ENCODE assay signal across 8 cellular contexts in genomic region chr6:69232506-69233194, GRCh38.
DNase-seq lines count a peak whose midpoint lies in the region; ATAC-seq, FAIRE-seq and TF ChIP-seq lines count a peak whose summit lies in the region.

No MANE protein-coding gene starts in this region.

- WGBS in K562 (ENCODE audit: insufficient coverage, low coverage, missing lambda C conversion rate): under 1% methylated on average over 24 of the region's 24 CpGs
- no CpG with 5 or more reads among the region's 24 CpGs for WGBS in iPS DF 6.9 (ENCODE audit: insufficient coverage, insufficient read length)
- 11% methylated on average over 24 of the region's 24 CpGs for WGBS in smooth muscle cell (ENCODE audit: low lambda C conversion rate)

- H3K27ac ChIP-seq in K562 (ENCODE audit: extremely low read depth, low read depth, low read length) (no peak overlapping the region), iPS DF 6.9 (ENCODE audit: low read length) (no peak overlapping the region), smooth muscle cell (ENCODE audit: low read depth) (no peak overlapping the region)

- TF ChIP-seq EP300 in K562 (IDR thresholded peaks at IDR 0.05; ENCODE audit: low read length): no peak

- intact Hi-C loops in K562 (cut with micrococcal nuclease): no loop called here

- H3K9ac ChIP-seq in K562 (ENCODE audit: insufficient read depth in 1 of 2, low read depth in 2 of 2, low read length in 2 of 2): no peak overlapping the region
- no peak overlapping the region for H3K9ac ChIP-seq in smooth muscle cell (ENCODE audit: low read depth)

- POLR2A ChIA-PET in K562 (lab: Yijun Ruan, JAX): interaction anchor here (0.6 to 1.0 kb wide), 3 partner anchors 10 to 95 kb away, joined by 3 to 4 read pairs (median 4); no protein-coding TSS in a partner anchor

- H3K9me3 ChIP-seq in K562 (replicated peaks; ENCODE audit: control insufficient read depth, insufficient read depth, low read depth, low read length): no peaks in the 10 kb centered on the region
- H3K9me3 ChIP-seq in iPS DF 6.9 (ENCODE audit: control insufficient read depth, insufficient read depth, low read length): no peaks in the 10 kb centered on the region
- H3K9me3 ChIP-seq in smooth muscle cell (replicated peaks; ENCODE audit: low read depth): no peaks in the 10 kb centered on the region

- no peak overlapping the region for H3K4me3 ChIP-seq in K562
- H3K4me3 ChIP-seq in iPS DF 6.9 (ENCODE audit: low read length): no peak overlapping the region
- no peak overlapping the region for H3K4me3 ChIP-seq in smooth muscle cell

- H3K9me1 ChIP-seq in K562 (ENCODE audit: control insufficient read depth, insufficient read depth, low read length): no peaks in the 10 kb centered on the region

- no peak for FAIRE-seq in K562 (lab: Jason Lieb, UNC)

- no peaks in the 10 kb centered on the region for H3K27me3 ChIP-seq in K562 (ENCODE audit: control insufficient read depth in 2 of 2, insufficient read depth in 2 of 2, low read length in 2 of 2)
- no peaks in the 10 kb centered on the region for H3K27me3 ChIP-seq in iPS DF 6.9 (ENCODE audit: control insufficient read depth, insufficient read depth, low read length)
- H3K27me3 ChIP-seq in smooth muscle cell (ENCODE audit: low read depth): no peaks in the 10 kb centered on the region

- no peaks in the 10 kb centered on the region for H3F3A ChIP-seq in smooth muscle cell (ENCODE audit: low read depth)

- TF ChIP-seq CTCF in K562 (IDR thresholded peaks at IDR 0.05 in 2 of 3, conservative IDR thresholded peaks at IDR 0.05 in 1 of 3; ENCODE audit: insufficient read depth in 2 of 3, low read depth in 1 of 3, low read length in 3 of 3) (no peak), smooth muscle cell (IDR thresholded peaks at IDR 0.05; ENCODE audit: borderline replicate concordance, insufficient read depth, poor library complexity, severe bottlenecking) (no peak)

- CTCF ChIA-PET in K562 (lab: Yijun Ruan, JAX; ENCODE audit: low intra/inter-chr PET ratio): interaction anchor here (0.7 kb wide), 1 partner anchor 1379 kb away, joined by 3 read pairs; no protein-coding TSS in a partner anchor

- H3K36me3 ChIP-seq in K562 (ENCODE audit: control insufficient read depth, insufficient read depth, low read length) (no peaks in the 10 kb centered on the region), iPS DF 6.9 (ENCODE audit: control insufficient read depth, insufficient read depth, low read length) (no peaks in the 10 kb centered on the region), smooth muscle cell (ENCODE audit: low read depth) (no peaks in the 10 kb centered on the region)

- TF ChIP-seq POLR2A in K562 (conservative IDR thresholded peaks at IDR 0.05): no peak

- peak; percentile 79 for DNase-seq in DMS 273 (lab: John Stamatoyannopoulos, UW; ENCODE audit: unreplicated experiment)
- peak; percentile 81 for DNase-seq in RPMI8226
- peak; percentile 46 to 72 (median 52) for DNase-seq in K562 (ENCODE audit: extremely low read depth in 1 of 4, low spot score in 3 of 4)
- peak; percentile 57 for DNase-seq in iPS DF 6.9 (ENCODE audit: low read depth, low spot score)
- peak; percentile 54 for DNase-seq in smooth muscle cell (lab: John Stamatoyannopoulos, UW; ENCODE audit: unreplicated experiment)
- DNase-seq in NCI-H446 (lab: John Stamatoyannopoulos, UW): no peak

- in situ Hi-C loops in K562 (cut with MboI): no loop called here

- no peak for TF ChIP-seq RAD21 in K562 (CRISPR knock-in tag; conservative IDR thresholded peaks at IDR 0.05 in 1 of 2, IDR thresholded peaks at IDR 0.05 in 1 of 2)

- BruUV-seq in K562 (replicated peaks; lab: Mats Ljungman, UMichigan): no TSS peak

- H3K4me2 ChIP-seq in K562 (ENCODE audit: insufficient read depth, low read length) (no peak overlapping the region), smooth muscle cell (no peak overlapping the region)

- ATAC-seq in GM21367 (IDR thresholded peaks at IDR 0.05; ENCODE audit: unreplicated experiment): peak; percentile 95
- peak; percentile 90 for ATAC-seq in HG03571 (IDR thresholded peaks at IDR 0.05; ENCODE audit: unreplicated experiment)
- peak; percentile 98 for ATAC-seq in K562

- H4K20me1 ChIP-seq in K562 (replicated peaks; ENCODE audit: control insufficient read depth, insufficient read depth, low read length): peaks cover 4% of the 10 kb centered on the region; the same call in 1 of the 2 replicates
- no peaks in the 10 kb centered on the region for H4K20me1 ChIP-seq in smooth muscle cell (ENCODE audit: low read depth)

- H3K4me1 ChIP-seq in K562 (replicated peaks in 1 of 2; ENCODE audit: control insufficient read depth in 2 of 2, insufficient read depth in 2 of 2, low read length in 2 of 2) (no peaks in the 10 kb centered on the region), iPS DF 6.9 (ENCODE audit: control insufficient read depth, insufficient read depth, low read length) (peaks cover 2% of the 10 kb centered on the region), smooth muscle cell (ENCODE audit: low read depth) (no peaks in the 10 kb centered on the region)

- no peak overlapping the region for H2AFZ ChIP-seq in K562 (ENCODE audit: low read depth, low read length)
- no peak overlapping the region for H2AFZ ChIP-seq in smooth muscle cell (ENCODE audit: low read depth)

- H3K79me2 ChIP-seq in K562 (ENCODE audit: control insufficient read depth, insufficient read depth, low read length) (no peaks in the 10 kb centered on the region), smooth muscle cell (ENCODE audit: low read depth) (no peaks in the 10 kb centered on the region)

TF ChIP-seq in K562, 482 proteins besides CTCF, POLR2A, EP300 and RAD21 (continues in another document):
- no peak for TF ChIP-seq EGR1 (conservative IDR thresholded peaks at IDR 0.05)
- TF ChIP-seq IRF9 (tag; IDR thresholded peaks at IDR 0.05): no peak
- TF ChIP-seq TFAP4 (CRISPR knock-in tag; IDR thresholded peaks at IDR 0.05; ENCODE audit: borderline replicate concordance): peak; percentile 44; the same call in 1 of the 2 replicates
- no peak for TF ChIP-seq ZNF668 (CRISPR knock-in tag; IDR thresholded peaks at IDR 0.05)
- TF ChIP-seq, protein P1, sequence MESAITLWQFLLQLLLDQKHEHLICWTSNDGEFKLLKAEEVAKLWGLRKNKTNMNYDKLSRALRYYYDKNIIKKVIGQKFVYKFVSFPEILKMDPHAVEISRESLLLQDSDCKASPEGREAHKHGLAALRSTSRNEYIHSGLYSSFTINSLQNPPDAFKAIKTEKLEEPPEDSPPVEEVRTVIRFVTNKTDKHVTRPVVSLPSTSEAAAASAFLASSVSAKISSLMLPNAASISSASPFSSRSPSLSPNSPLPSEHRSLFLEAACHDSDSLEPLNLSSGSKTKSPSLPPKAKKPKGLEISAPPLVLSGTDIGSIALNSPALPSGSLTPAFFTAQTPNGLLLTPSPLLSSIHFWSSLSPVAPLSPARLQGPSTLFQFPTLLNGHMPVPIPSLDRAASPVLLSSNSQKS (CRISPR knock-in tag; IDR thresholded peaks at IDR 0.05): no peak
- TF ChIP-seq HMG20A (CRISPR knock-in tag; conservative IDR thresholded peaks at IDR 0.05): no peak
- TF ChIP-seq ZNF583 (CRISPR knock-in tag; IDR thresholded peaks at IDR 0.05): no peak
- no peak for TF ChIP-seq ARNT (IDR thresholded peaks at IDR 0.05)
- TF ChIP-seq MIER1 (IDR thresholded peaks at IDR 0.05; ENCODE audit: low read depth): peak; percentile 96
- TF ChIP-seq YY1 (IDR thresholded peaks at IDR 0.05; ENCODE audit: borderline replicate concordance in 1 of 3, control insufficient read depth in 1 of 3, extremely low read depth in 1 of 3, insufficient read depth in 3 of 3, insufficient read length in 1 of 3, insufficient replicate concordance in 2 of 3, low read depth in 1 of 3, low read length in 2 of 3): peak in 1 of 3 experiments; percentile 17
- TF ChIP-seq SMAD1 (IDR thresholded peaks at IDR 0.05; ENCODE audit: low read depth, low read length, partially characterized antibody): no peak
- TF ChIP-seq ZNF766 (CRISPR knock-in tag; conservative IDR thresholded peaks at IDR 0.05): peak; percentile 94
- no peak for TF ChIP-seq CBX5 (IDR thresholded peaks at IDR 0.05; ENCODE audit: borderline replicate concordance, low read depth)
- no peak for TF ChIP-seq PATZ1 (CRISPR knock-in tag; IDR thresholded peaks at IDR 0.05; ENCODE audit: borderline replicate concordance)
- no peak; the same call in 1 of the 2 replicates for TF ChIP-seq DMBX1 (CRISPR knock-in tag; IDR thresholded peaks at IDR 0.05; ENCODE audit: borderline replicate concordance)
- no peak for TF ChIP-seq NFE2 (IDR thresholded peaks at IDR 0.05; ENCODE audit: low read depth)
- no peak for TF ChIP-seq PRPF4 (IDR thresholded peaks at IDR 0.05; ENCODE audit: insufficient read depth, low read depth, low read length, poor library complexity, severe bottlenecking)

Comparison
In these comparisons a context has a peak if more than half of its experiments do, and no peak if none do; other contexts are left out.
1. DNase-seq: peak in DMS 273 (single experiment), RPMI8226 (single experiment), K562 (4 of 4), iPS DF 6.9 (single experiment) and smooth muscle cell (single experiment); none in NCI-H446 (0 of 2).
2. Peak in every context shown above with its lines, with median percentiles within 50 percentile points of each other: ATAC-seq.